8 cellular contexts compared by ENCODE assay signal in the genomic region with DNA sequence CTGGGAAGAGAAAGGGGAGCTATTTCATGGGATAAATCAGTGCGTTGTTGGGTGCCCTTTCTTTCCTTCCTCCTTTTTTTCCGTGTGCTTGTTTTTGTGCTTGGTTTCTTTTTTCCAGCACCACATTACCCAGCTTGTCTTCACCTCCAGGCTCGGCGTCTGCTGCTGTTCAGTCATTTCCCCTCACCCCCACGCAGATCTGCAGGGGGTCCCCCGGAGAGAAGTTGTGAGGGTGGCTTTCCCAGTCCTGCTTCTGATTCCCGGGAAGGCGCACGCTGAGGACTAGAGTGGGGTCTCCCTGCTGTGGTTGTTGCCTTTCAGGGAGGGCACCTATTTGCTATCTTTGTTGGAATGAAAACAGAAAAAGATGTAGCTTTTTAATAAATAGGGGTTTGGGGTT. TPM values are rescaled to one million over a fixed set of nuclear protein-coding genes. Genes with fewer than 3 reads are reported as not detected.
DNase-seq lines count a peak whose midpoint lies in the region; ATAC-seq and TF ChIP-seq lines count a peak whose summit lies in the region.

No MANE protein-coding gene starts in this region.

- peaks cover 3% of the 10 kb centered on the region for H3K36me3 Mint-ChIP-seq in activated naive CD4-positive, alpha-beta T cell treated with anti-CD3 and anti-CD28 coated beads, Interleukin-2, amount 10 ng/mL, durations not matched to agents 7 days and 5 days

- peak overlapping the region; percentile 77 for H3K4me3 ChIP-seq in astrocyte of the cerebellum (ENCODE audit: low read depth, low read length)
- H3K4me3 ChIP-seq in mesenchymal stem cell (ENCODE audit: insufficient read depth in 1 of 2, low read depth in 1 of 2, low read length in 2 of 2), result peak overlapping the region; percentile 95 to 96
- peak overlapping the region in 3 of 4 donors; percentile 77 to 81 (median 78) for H3K4me3 ChIP-seq in upper lobe of left lung

- H2BK5ac ChIP-seq in mesenchymal stem cell (ENCODE audit: low read depth, low read length, poor library complexity, severe bottlenecking), result no peak overlapping the region

- no peak overlapping the region for H3K27ac ChIP-seq in mesenchymal stem cell (ENCODE audit: low read length, poor library complexity, severe bottlenecking)
- H3K27ac ChIP-seq in upper lobe of left lung, result peak overlapping the region in 3 of 4 donors; percentile 67 to 96 (median 80)

- H3K4me2 ChIP-seq in mesenchymal stem cell (ENCODE audit: low read length, poor library complexity, severe bottlenecking), result peak overlapping the region; percentile 66

- H2BK120ac ChIP-seq in mesenchymal stem cell (ENCODE audit: low read depth, low read length), result no peak overlapping the region

- H3K27ac Mint-ChIP-seq in activated naive CD4-positive, alpha-beta T cell treated with anti-CD3 and anti-CD28 coated beads, Interleukin-2, amount 10 ng/mL, durations not matched to agents 7 days and 5 days, result peak overlapping the region; percentile 89

- no peak for DNase-seq in activated naive CD4-positive, alpha-beta T cell treated with anti-CD3 and anti-CD28 coated beads, Interleukin-2, amount 10 ng/mL, durations not matched to agents 7 days and 5 days
- no peak for DNase-seq in activated naive CD4-positive, alpha-beta T cell (lab: John Stamatoyannopoulos, UW)
- no peak for DNase-seq in astrocyte of the cerebellum (ENCODE audit: low read depth)
- no peak for DNase-seq in mesenchymal stem cell
- no peak for DNase-seq in upper lobe of left lung
- no peak for DNase-seq in SK-N-DZ (ENCODE audit: low spot score)
- no peak for DNase-seq in AML-193 (lab: John Stamatoyannopoulos, UW)

- H2BK15ac ChIP-seq in mesenchymal stem cell (ENCODE audit: low read depth, poor library complexity, severe bottlenecking), result no peak overlapping the region

- H3K18ac ChIP-seq in mesenchymal stem cell (ENCODE audit: low read depth in 1 of 2, low read length in 2 of 2), result no peak overlapping the region

- TF ChIP-seq EP300 in upper lobe of left lung (IDR thresholded peaks at IDR 0.05), result no peak

- 7% methylated on average over 6 of the region's 9 CpGs for WGBS in mesenchymal stem cell
- WGBS in upper lobe of left lung, 2 donors, result 20 to 21% methylated on average over 9 of the region's 9 CpGs

- H4K91ac ChIP-seq in mesenchymal stem cell (ENCODE audit: low read length), result no peak overlapping the region

- H3K9me3 ChIP-seq in mesenchymal stem cell (ENCODE audit: control insufficient read depth, low read length), result no peaks in the 10 kb centered on the region
- H3K9me3 ChIP-seq in upper lobe of left lung, result no peaks in the 10 kb centered on the region

- no peaks in the 10 kb centered on the region for H3K9me3 Mint-ChIP-seq in activated naive CD4-positive, alpha-beta T cell treated with anti-CD3 and anti-CD28 coated beads, Interleukin-2, amount 10 ng/mL, durations not matched to agents 7 days and 5 days

- no peak for TF ChIP-seq CTCF in astrocyte of the cerebellum (IDR thresholded peaks at IDR 0.05; ENCODE audit: low read depth, low read length, missing control alignments)
- no peak for TF ChIP-seq CTCF in upper lobe of left lung (IDR thresholded peaks at IDR 0.05)

- H3K4me1 ChIP-seq in mesenchymal stem cell (ENCODE audit: control insufficient read depth, insufficient read depth, low read depth, low read length) (peaks cover 20% of the 10 kb centered on the region), upper lobe of left lung (peaks cover 11 to 35% (median 22%) of the 10 kb centered on the region in 4 donors)

- H3K4ac ChIP-seq in mesenchymal stem cell (ENCODE audit: low read depth in 1 of 2, low read length in 2 of 2), result no peak overlapping the region

- peaks cover 24% of the 10 kb centered on the region for H3K4me1 Mint-ChIP-seq in activated naive CD4-positive, alpha-beta T cell treated with anti-CD3 and anti-CD28 coated beads, Interleukin-2, amount 10 ng/mL, durations not matched to agents 7 days and 5 days

- TF ChIP-seq POLR2A in upper lobe of left lung (IDR thresholded peaks at IDR 0.05), result no peak

- no peak overlapping the region for H2AFZ ChIP-seq in mesenchymal stem cell (ENCODE audit: low read depth, low read length)

- in situ Hi-C loops in astrocyte of the cerebellum (cut with HindIII; ENCODE audit: low sequenced_read_pairs), result no loop called here

- peak overlapping the region; percentile 87 for H3K4me3 Mint-ChIP-seq in activated naive CD4-positive, alpha-beta T cell treated with anti-CD3 and anti-CD28 coated beads, Interleukin-2, amount 10 ng/mL, durations not matched to agents 7 days and 5 days

- CTCF ChIA-PET in activated naive CD4-positive, alpha-beta T cell treated with anti-CD3 and anti-CD28 coated beads, Interleukin-2, amount 10 ng/mL, durations not matched to agents 7 days and 5 days (lab: Charles Lee), result interaction anchor here (0.6 to 2.8 kb wide), 2 partner anchors 280 to 305 kb away, joined by 4 to 8 read pairs; no protein-coding TSS in a partner anchor

- no peak overlapping the region for H4K8ac ChIP-seq in mesenchymal stem cell (ENCODE audit: low read length)

- H3K36me3 ChIP-seq in mesenchymal stem cell (ENCODE audit: control insufficient read depth in 1 of 2, insufficient read depth in 2 of 2, low read depth in 1 of 2, low read length in 2 of 2) (no peaks in the 10 kb centered on the region), upper lobe of left lung (no peaks in the 10 kb centered on the region)

- H3K23ac ChIP-seq in mesenchymal stem cell (ENCODE audit: low read length in 2 of 2), result no peak overlapping the region

- ATAC-seq in upper lobe of left lung (ENCODE audit: low FRiP score in 2 of 2) (no peak), HG02610 (IDR thresholded peaks at IDR 0.05; ENCODE audit: unreplicated experiment) (no peak)

- H2BK12ac ChIP-seq in mesenchymal stem cell (ENCODE audit: low read length in 2 of 2), result no peak overlapping the region

- peaks cover 12% of the 10 kb centered on the region for H3K79me1 ChIP-seq in mesenchymal stem cell (replicated peaks; ENCODE audit: low read length, poor library complexity, severe bottlenecking)

- peak overlapping the region; percentile 89 for H3K9ac ChIP-seq in mesenchymal stem cell (ENCODE audit: low read length)

- H3K27me3 ChIP-seq in mesenchymal stem cell (ENCODE audit: control insufficient read depth in 1 of 2, insufficient read depth in 1 of 2, low read length in 2 of 2) (no peaks in the 10 kb centered on the region), upper lobe of left lung (peaks cover 0 to 3% (median 0%) of the 10 kb centered on the region in 4 donors)

- no peak overlapping the region for H3K14ac ChIP-seq in mesenchymal stem cell (ENCODE audit: low read length in 2 of 2)

- H3K27me3 Mint-ChIP-seq in activated naive CD4-positive, alpha-beta T cell treated with anti-CD3 and anti-CD28 coated beads, Interleukin-2, amount 10 ng/mL, durations not matched to agents 7 days and 5 days, result peaks cover 81% of the 10 kb centered on the region

- H2AK5ac ChIP-seq in mesenchymal stem cell (ENCODE audit: low read length, severe bottlenecking), result no peak overlapping the region

RNA-seq across cellular contexts. Expression of a gene that starts 1.6 kb away (rescaled TPM):
- polyA plus RNA-seq in mesenchymal stem cell (2013, experiment 1 of 2), result 7.6 TPM
- polyA plus RNA-seq in mesenchymal stem cell (2013, experiment 2 of 2), result 7.8 TPM
- 10 to 100 TPM in 5 of 6 donors, 1 to 10 TPM in 1; 6.2 to 29.2 (median 19.0) TPM for total RNA-seq in upper lobe of left lung
- polyA plus RNA-seq in SK-N-DZ (2014; cell fraction: cytosol; rRNA removed), result 7.6 and 9.3 TPM in 2 replicates
- 3.6 and 5.2 TPM in 2 replicates for polyA plus RNA-seq in SK-N-DZ (2014; cell fraction: nucleus; rRNA removed)
